20 cellular contexts compared by ENCODE assay signal in genomic region chr2:3114406-3115185, GRCh38.
DNase-seq lines count a peak whose midpoint lies in the region; ATAC-seq and TF ChIP-seq lines count a peak whose summit lies in the region.
"Had no signal": no experiment of that assay in that cellular context is flagged by ENCODE, and none has a peak within 500 bp of the region (broad histone marks: within the 10 kb centered on the region; RNA-seq: fewer than 3 reads in every experiment).

No MANE protein-coding gene starts in this region.

- peaks cover 0 to 6% of the 10 kb centered on the region in 2 donors for H3K9me3 Mint-ChIP-seq in activated T-cell treated with anti-CD3 and anti-CD28 coated beads, Interleukin-2, amount 50 U/mL, for 72 hours
- peaks cover 6% of the 10 kb centered on the region for H3K9me3 Mint-ChIP-seq in activated T-cell treated with anti-CD3 and anti-CD28 coated beads, Interleukin-2, amount 50 U/mL, for 24 hours
- H3K9me3 Mint-ChIP-seq in neural crest cell, result peaks cover 8% of the 10 kb centered on the region
- H3K9me3 Mint-ChIP-seq: IgD-negative memory B cell had no signal

- H3K9me3 ChIP-seq in testis, result no peaks in the 10 kb centered on the region
- H3K9me3 ChIP-seq: BE2C, HAP-1 had no signal

- H3K27ac Mint-ChIP-seq in activated T-cell treated with anti-CD3 and anti-CD28 coated beads, Interleukin-2, amount 50 U/mL, for 72 hours, result peak overlapping the region; percentile 49
- no peak overlapping the region for H3K27ac Mint-ChIP-seq in activated T-cell treated with anti-CD3 and anti-CD28 coated beads, Interleukin-2, amount 50 U/mL, for 24 hours
- H3K27ac Mint-ChIP-seq in neural crest cell (ENCODE audit: unreplicated experiment), result peak overlapping the region; percentile 76

- ATAC-seq in activated T-cell treated with anti-CD3 and anti-CD28 coated beads, Interleukin-2, amount 50 U/mL, for 72 hours (replicated peaks in 1 of 2), result no peak
- ATAC-seq: GM12878 had no signal

- no peaks in the 10 kb centered on the region for H3K27me3 ChIP-seq in testis
- H3K27me3 ChIP-seq: BE2C had no signal

- no peaks in the 10 kb centered on the region for H3K4me1 ChIP-seq in testis
- H3K4me1 ChIP-seq: HAP-1 had no signal

- DNase-seq in activated T-cell treated with anti-CD3 and anti-CD28 coated beads, Interleukin-2, amount 50 U/mL, for 72 hours, result no peak
- no peak for DNase-seq in activated T-cell treated with anti-CD3 and anti-CD28 coated beads, Interleukin-2, amount 50 U/mL, for 24 hours
- DNase-seq in iPS-NIHi7 (ENCODE audit: extremely low spot score), result peak; percentile 3
- DNase-seq in neural crest cell (ENCODE audit: low read depth, low spot score), result no peak
- peak; percentile 10 for DNase-seq in testis
- no peak for DNase-seq in activated effector memory CD4-positive, alpha-beta T cell treated with Interleukin-2 at 50 U/mL for 16 hours
- no peak for DNase-seq in AG20443 (ENCODE audit: low spot score)
- no peak for DNase-seq in SIG-M5 (lab: John Stamatoyannopoulos, UW)
- DNase-seq: 8988T; BE2C; CD4-positive, alpha-beta memory T cell; DMS153; Karpas-422; NCI-H1417 treated with DMSO at 0.1 percent for 48 hours; NCI-H187 treated with DMSO at 0.1 percent for 48 hours; NCI-H226; NCI-H524 treated with DMSO at 0.1 percent for 48 hours had no signal

- no peak overlapping the region for H3K27ac ChIP-seq in testis

- peaks cover 0 to 4% of the 10 kb centered on the region in 2 donors for H3K36me3 Mint-ChIP-seq in activated T-cell treated with anti-CD3 and anti-CD28 coated beads, Interleukin-2, amount 50 U/mL, for 72 hours (ENCODE audit: insufficient read depth in 2 of 2)
- H3K36me3 Mint-ChIP-seq in activated T-cell treated with anti-CD3 and anti-CD28 coated beads, Interleukin-2, amount 50 U/mL, for 24 hours (ENCODE audit: low read depth), result no peaks in the 10 kb centered on the region
- peaks cover 4% of the 10 kb centered on the region for H3K36me3 Mint-ChIP-seq in neural crest cell (ENCODE audit: low read depth)
- H3K36me3 Mint-ChIP-seq: CD4-positive, alpha-beta memory T cell; IgD-negative memory B cell had no signal

- no peaks in the 10 kb centered on the region for H3K27me3 Mint-ChIP-seq in activated T-cell treated with anti-CD3 and anti-CD28 coated beads, Interleukin-2, amount 50 U/mL, for 72 hours (ENCODE audit: low read depth)
- no peaks in the 10 kb centered on the region for H3K27me3 Mint-ChIP-seq in activated T-cell treated with anti-CD3 and anti-CD28 coated beads, Interleukin-2, amount 50 U/mL, for 24 hours
- H3K27me3 Mint-ChIP-seq in neural crest cell (ENCODE audit: low read depth), result no peaks in the 10 kb centered on the region
- H3K27me3 Mint-ChIP-seq: CD4-positive, alpha-beta memory T cell; IgD-negative memory B cell had no signal

- no peaks in the 10 kb centered on the region for H3K36me3 ChIP-seq in testis (ENCODE audit: low read depth, missing control alignments)
- H3K36me3 ChIP-seq: HAP-1 had no signal

- TF ChIP-seq CTCF in neural crest cell (conservative IDR thresholded peaks at IDR 0.05), result no peak
- TF ChIP-seq CTCF in testis (IDR thresholded peaks at IDR 0.05), result no peak

- intact Hi-C loops in testis (cut with DNase I; ENCODE audit: low total_unique reads), result no loop called here

- no peaks in the 10 kb centered on the region for H3K4me1 Mint-ChIP-seq in activated T-cell treated with anti-CD3 and anti-CD28 coated beads, Interleukin-2, amount 50 U/mL, for 72 hours (ENCODE audit: low read depth)
- no peaks in the 10 kb centered on the region for H3K4me1 Mint-ChIP-seq in activated T-cell treated with anti-CD3 and anti-CD28 coated beads, Interleukin-2, amount 50 U/mL, for 24 hours (ENCODE audit: low read depth)
- peaks cover 10% of the 10 kb centered on the region for H3K4me1 Mint-ChIP-seq in neural crest cell
- H3K4me1 Mint-ChIP-seq: CD4-positive, alpha-beta memory T cell; IgD-negative memory B cell had no signal

- 73 to 79% methylated on average over 11 to 26 of the region's 26 CpGs for WGBS in testis, 2 donors

- TF ChIP-seq POLR2A in testis (IDR thresholded peaks at IDR 0.05), result no peak

- H3K4me3 Mint-ChIP-seq in activated T-cell treated with anti-CD3 and anti-CD28 coated beads, Interleukin-2, amount 50 U/mL, for 72 hours, result no peak overlapping the region
- no peak overlapping the region for H3K4me3 Mint-ChIP-seq in activated T-cell treated with anti-CD3 and anti-CD28 coated beads, Interleukin-2, amount 50 U/mL, for 24 hours
- H3K4me3 Mint-ChIP-seq in neural crest cell, result no peak overlapping the region
- H3K4me3 Mint-ChIP-seq: CD4-positive, alpha-beta memory T cell; IgD-negative memory B cell had no signal

- no peak overlapping the region for H3K4me3 ChIP-seq in testis
- H3K4me3 ChIP-seq: GM12878, HAP-1 had no signal

Comparison
In these comparisons a context has a peak if more than half of its experiments do, and no peak if none do; other contexts are left out.
1. DNase-seq: peak in iPS-NIHi7 (single experiment) and testis (single experiment); none in activated T-cell treated with anti-CD3 and anti-CD28 coated beads, Interleukin-2, amount 50 U/mL, for 72 hours (0 of 2), activated T-cell treated with anti-CD3 and anti-CD28 coated beads, Interleukin-2, amount 50 U/mL, for 24 hours (single experiment), neural crest cell (single experiment), activated effector memory CD4-positive, alpha-beta T cell treated with Interleukin-2 at 50 U/mL for 16 hours (single experiment), AG20443 (single experiment) and SIG-M5 (single experiment).